ENCODE assay signal across 17 cellular contexts in the genomic region with DNA sequence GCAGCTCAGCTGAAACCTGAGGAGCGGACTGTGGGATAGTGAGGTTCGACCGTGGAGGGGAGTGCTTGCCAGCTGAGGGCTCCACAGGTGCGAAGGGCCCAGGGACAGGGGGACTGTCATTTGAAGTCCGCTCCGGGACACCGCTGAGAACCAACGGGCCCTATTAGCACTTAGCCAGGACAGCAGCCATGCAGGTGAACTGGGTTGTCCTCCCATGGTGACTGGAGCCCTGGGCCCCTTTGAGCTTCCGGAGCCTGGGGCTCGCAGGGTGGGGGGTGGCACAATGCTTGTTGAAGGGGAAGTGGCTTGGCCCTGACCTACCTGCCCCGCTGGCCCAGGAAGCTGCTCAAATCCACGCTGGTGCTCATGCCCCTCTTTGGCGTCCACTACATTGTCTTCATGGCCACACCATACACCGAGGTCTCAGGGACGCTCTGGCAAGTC. TPM values are rescaled to one million over a fixed set of nuclear protein-coding genes. Genes with fewer than 3 reads are reported as not detected.
DNase-seq lines count a peak whose midpoint lies in the region; ATAC-seq and TF ChIP-seq lines count a peak whose summit lies in the region.
"Had no signal": no experiment of that assay in that cellular context is flagged by ENCODE, and none has a peak within 500 bp of the region (broad histone marks: within the 10 kb centered on the region; RNA-seq: fewer than 3 reads in every experiment).

No MANE protein-coding gene starts in this region.

- no peaks in the 10 kb centered on the region for H4K20me1 ChIP-seq in osteoblast (ENCODE audit: insufficient read depth, low read length)

- H3K4me1 ChIP-seq in left ventricle myocardium inferior (peaks cover 21% of the 10 kb centered on the region), osteoblast (ENCODE audit: insufficient read depth, low read length) (no peaks in the 10 kb centered on the region)

- H2AFZ ChIP-seq in osteoblast (ENCODE audit: low read length) = no peak overlapping the region
- H2AFZ ChIP-seq: GM23338 had no signal

- H3K9me3 Mint-ChIP-seq in chondrocyte (ENCODE audit: low read depth) = no peaks in the 10 kb centered on the region
- H3K9me3 Mint-ChIP-seq: CD4-positive, alpha-beta memory T cell; GM23338 had no signal

- TF ChIP-seq CTCF in left ventricle myocardium inferior (IDR thresholded peaks at IDR 0.05; ENCODE audit: borderline replicate concordance) (no peak), chondrocyte (IDR thresholded peaks at IDR 0.05) (no peak), osteoblast (IDR thresholded peaks at IDR 0.05; ENCODE audit: extremely low read depth, low read depth, low read length) (no peak)

- H3K27ac Mint-ChIP-seq in chondrocyte (ENCODE audit: unreplicated experiment) = no peak overlapping the region
- H3K27ac Mint-ChIP-seq: B cell; CD4-positive, alpha-beta memory T cell; GM23338 had no signal

- no peak overlapping the region for H3K4me3 ChIP-seq in left ventricle myocardium inferior
- no peak overlapping the region for H3K4me3 ChIP-seq in osteoblast (ENCODE audit: insufficient read depth, low read length)
- H3K4me3 ChIP-seq: GM23338 had no signal

- H3K9me3 ChIP-seq in left ventricle myocardium inferior (replicated peaks) (no peaks in the 10 kb centered on the region), osteoblast (ENCODE audit: low read depth, low read length) (no peaks in the 10 kb centered on the region)

- H3K4me2 ChIP-seq in osteoblast (ENCODE audit: insufficient read depth, low read length) = no peak overlapping the region
- H3K4me2 ChIP-seq: GM23338 had no signal

- intact Hi-C loops in Right ventricle myocardium inferior (cut with DNase I) (no loop called here), left ventricle myocardium inferior (cut with micrococcal nuclease) (no loop called here)

- ATAC-seq in Right ventricle myocardium inferior = no peak
- ATAC-seq: GM23338 had no signal

- peaks cover 6% of the 10 kb centered on the region for H3K4me1 Mint-ChIP-seq in chondrocyte (ENCODE audit: low read depth)

- no peaks in the 10 kb centered on the region for H3K36me3 Mint-ChIP-seq in chondrocyte (ENCODE audit: low read depth)
- H3K36me3 Mint-ChIP-seq: CD4-positive, alpha-beta memory T cell had no signal

- H3K27me3 ChIP-seq in left ventricle myocardium inferior (ENCODE audit: low read depth) = peaks cover 19% of the 10 kb centered on the region
- H3K27me3 ChIP-seq in osteoblast (ENCODE audit: insufficient read depth, low read length) = no peaks in the 10 kb centered on the region

- H3K36me3 ChIP-seq in left ventricle myocardium inferior (no peaks in the 10 kb centered on the region), osteoblast (ENCODE audit: insufficient read depth, low read length) (no peaks in the 10 kb centered on the region)

- DNase-seq in Right ventricle myocardium inferior (ENCODE audit: missing footprints) (peak; percentile 58), left ventricle myocardium inferior (no peak), 8988T (peak; percentile 20), chondrocyte (ENCODE audit: low spot score) (peak; percentile 75), osteoblast (ENCODE audit: insufficient read length, low spot score, missing footprints) (peak; percentile 66), DMS 273 (lab: John Stamatoyannopoulos, UW; ENCODE audit: unreplicated experiment) (no peak), iPS-NIHi7 (ENCODE audit: extremely low spot score) (no peak)
- no peak for DNase-seq in activated CD4-positive, alpha-beta T cell treated with anti-CD3 and anti-CD28 coated beads for 1 hour
- DNase-seq: C1 segment of cervical spinal cord, DMS153, DMS79 treated with DMSO at 0.1 percent for 48 hours, EL, H7 had no signal

- no peak overlapping the region for H3K4me3 Mint-ChIP-seq in chondrocyte (ENCODE audit: unreplicated experiment)
- H3K4me3 Mint-ChIP-seq: B cell; CD4-positive, alpha-beta memory T cell; GM23338 had no signal

- no peaks in the 10 kb centered on the region for H3K79me2 ChIP-seq in osteoblast (ENCODE audit: insufficient read depth, low read length)

- H3K27me3 Mint-ChIP-seq in chondrocyte (ENCODE audit: low read depth) = no peaks in the 10 kb centered on the region

- H3K27ac ChIP-seq in left ventricle myocardium inferior (replicated peaks) (no peak overlapping the region), osteoblast (ENCODE audit: low read depth, low read length) (no peak overlapping the region)

RNA-seq across cellular contexts. Expression of a gene that starts 24.7 kb away (rescaled TPM):
- total RNA-seq in Right ventricle myocardium inferior = 12.7 TPM
- 6.4 TPM for total RNA-seq in left ventricle myocardium inferior
- total RNA-seq in chondrocyte = 2.4 to 6.3 TPM (median 3.1 TPM) in 3 replicates
- 0.29 and 0.36 TPM in 2 replicates for total RNA-seq in osteoblast
- total RNA-seq: B cell; CD4-positive, alpha-beta memory T cell had no signal

RNA-seq across cellular contexts. Expression of a gene that starts 39.0 kb away (rescaled TPM):
- total RNA-seq in Right ventricle myocardium inferior (11,437 TPM), left ventricle myocardium inferior (7,440 TPM), chondrocyte (0.22 to 0.82 TPM in 2 of 3 replicates, not detected in the other), osteoblast (not detected in 2 replicates)
- total RNA-seq: B cell; CD4-positive, alpha-beta memory T cell; GM23338; HT1080 had no signal

Comparison
In these comparisons a context has a peak if more than half of its experiments do, and no peak if none do; other contexts are left out.
1. DNase-seq: peak in Right ventricle myocardium inferior (single experiment), 8988T (single experiment), chondrocyte (single experiment) and osteoblast (single experiment); none in left ventricle myocardium inferior (single experiment), DMS 273 (single experiment), iPS-NIHi7 (single experiment) and activated CD4-positive, alpha-beta T cell treated with anti-CD3 and anti-CD28 coated beads for 1 hour (single experiment).
2. RNA of a gene that starts 39.0 kb away (total RNA-seq): 11,437 TPM in Right ventricle myocardium inferior (single experiment) and 7,440 TPM in left ventricle myocardium inferior (single experiment); 0.22 to 0.82 TPM in chondrocyte and not detected in osteoblast; every median in the first group is over 1,000 times any median in the second.